ENCODE assay signal across 7 cellular contexts in the genomic region with DNA sequence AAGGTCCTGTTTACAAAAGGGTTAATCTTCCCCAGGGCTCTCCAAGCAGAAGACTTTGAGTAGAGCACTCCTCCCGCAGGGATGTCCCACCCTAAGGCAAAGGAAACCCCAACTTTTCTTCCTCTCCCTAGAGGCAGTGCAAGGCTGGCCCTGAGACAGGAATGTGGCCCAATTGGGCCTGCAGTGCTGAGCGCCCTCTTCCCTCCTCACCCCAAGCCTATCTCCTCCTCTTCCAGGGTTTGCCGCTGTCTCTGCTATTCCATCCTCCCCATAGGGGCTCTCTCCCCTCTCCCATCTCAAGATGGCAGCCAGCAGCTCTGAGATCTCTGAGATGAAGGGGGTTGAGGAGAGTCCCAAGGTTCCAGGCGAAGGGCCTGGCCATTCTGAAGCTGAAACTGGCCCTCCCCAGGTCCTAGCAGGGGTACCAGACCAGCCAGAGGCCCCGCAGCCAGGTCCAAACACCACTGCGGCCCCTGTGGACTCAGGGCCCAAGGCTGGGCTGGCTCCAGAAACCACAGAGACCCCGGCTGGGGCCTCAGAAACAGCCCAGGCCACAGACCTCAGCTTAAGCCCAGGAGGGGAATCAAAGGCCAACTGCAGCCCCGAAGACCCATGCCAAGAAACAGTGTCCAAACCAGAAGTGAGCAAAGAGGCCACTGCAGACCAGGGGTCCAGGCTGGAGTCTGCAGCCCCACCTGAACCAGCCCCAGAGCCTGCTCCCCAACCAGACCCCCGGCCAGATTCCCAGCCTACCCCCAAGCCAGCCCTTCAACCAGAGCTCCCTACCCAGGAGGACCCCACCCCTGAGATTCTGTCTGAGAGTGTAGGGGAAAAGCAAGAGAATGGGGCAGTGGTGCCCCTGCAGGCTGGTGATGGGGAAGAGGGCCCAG. TPM values are rescaled to one million over a fixed set of nuclear protein-coding genes. Genes with fewer than 3 reads are reported as not detected.
DNase-seq lines count a peak whose midpoint lies in the region; ATAC-seq and TF ChIP-seq lines count a peak whose summit lies in the region.
"Had no signal": no experiment of that assay in that cellular context is flagged by ENCODE, and none has a peak within 500 bp of the region (broad histone marks: within the 10 kb centered on the region; RNA-seq: fewer than 3 reads in every experiment).

No MANE protein-coding gene starts in this region.

- H3K9me3 ChIP-seq in lower lobe of right lung, result no peaks in the 10 kb centered on the region

- peak overlapping the region; percentile 19; the same call in 1 of the 2 replicates for H3K27ac Mint-ChIP-seq in WTC11

- H3K36me3 Mint-ChIP-seq in WTC11, result peaks cover 14% of the 10 kb centered on the region

- no peaks in the 10 kb centered on the region for H3K27me3 ChIP-seq in lower lobe of right lung (ENCODE audit: low read depth)

- peaks cover 68% of the 10 kb centered on the region for H3K4me1 ChIP-seq in lower lobe of right lung

- peak overlapping the region; percentile 68 for H3K4me3 ChIP-seq in AG09309 (ENCODE audit: control insufficient read depth, low read depth, low read length)
- peak overlapping the region; percentile 61 for H3K4me3 ChIP-seq in lower lobe of right lung

- POLR2A ChIA-PET in WTC11 (lab: Charles Lee), result no interaction called here

- peaks cover 57% of the 10 kb centered on the region for H3K4me1 Mint-ChIP-seq in WTC11

- H3K36me3 ChIP-seq in lower lobe of right lung, result peaks cover 27% of the 10 kb centered on the region

- no peaks in the 10 kb centered on the region for H3K9me3 Mint-ChIP-seq in WTC11

- peak overlapping the region; percentile 94 for H3K4me3 Mint-ChIP-seq in WTC11

- CTCF ChIA-PET in WTC11 (lab: Charles Lee), result interaction anchor here (0.6 to 5.7 kb wide), 7 partner anchors 23 to 278 kb away, joined by 3 to 81 read pairs (median 8); a partner anchor contains a TSS

- no peak for TF ChIP-seq CTCF in AG09309 (IDR thresholded peaks at IDR 0.05; ENCODE audit: control insufficient read depth, insufficient read depth, low read depth, low read length, missing control alignments)
- no peak for TF ChIP-seq CTCF in WTC11 (IDR thresholded peaks at IDR 0.05)
- TF ChIP-seq CTCF in lower lobe of right lung (IDR thresholded peaks at IDR 0.05), result no peak

- DNase-seq in AG09309 (ENCODE audit: low read depth), result no peak
- DNase-seq in WTC11 (ENCODE audit: low spot score), result no peak
- DNase-seq in lower lobe of right lung, result no peak
- no peak for DNase-seq in hepatic stellate cell (ENCODE audit: low spot score)
- DNase-seq: GDM1 had no signal

- H3K27ac ChIP-seq in lower lobe of right lung, result peak overlapping the region; percentile 31

- ATAC-seq in WTC11 (no peak), lower lobe of right lung (no peak), esophagus mucosa (no peak), GM19455 (IDR thresholded peaks at IDR 0.05; ENCODE audit: unreplicated experiment) (no peak)

- intact Hi-C loops in lower lobe of right lung (cut with DNase I), result no loop called here

- no peaks in the 10 kb centered on the region; the same call in 1 of the 2 replicates for H3K27me3 Mint-ChIP-seq in WTC11 (ENCODE audit: low read depth)

TF ChIP-seq in WTC11, 78 proteins besides CTCF, POLR2A, EP300 and RAD21:
- TF ChIP-seq, protein P1, sequence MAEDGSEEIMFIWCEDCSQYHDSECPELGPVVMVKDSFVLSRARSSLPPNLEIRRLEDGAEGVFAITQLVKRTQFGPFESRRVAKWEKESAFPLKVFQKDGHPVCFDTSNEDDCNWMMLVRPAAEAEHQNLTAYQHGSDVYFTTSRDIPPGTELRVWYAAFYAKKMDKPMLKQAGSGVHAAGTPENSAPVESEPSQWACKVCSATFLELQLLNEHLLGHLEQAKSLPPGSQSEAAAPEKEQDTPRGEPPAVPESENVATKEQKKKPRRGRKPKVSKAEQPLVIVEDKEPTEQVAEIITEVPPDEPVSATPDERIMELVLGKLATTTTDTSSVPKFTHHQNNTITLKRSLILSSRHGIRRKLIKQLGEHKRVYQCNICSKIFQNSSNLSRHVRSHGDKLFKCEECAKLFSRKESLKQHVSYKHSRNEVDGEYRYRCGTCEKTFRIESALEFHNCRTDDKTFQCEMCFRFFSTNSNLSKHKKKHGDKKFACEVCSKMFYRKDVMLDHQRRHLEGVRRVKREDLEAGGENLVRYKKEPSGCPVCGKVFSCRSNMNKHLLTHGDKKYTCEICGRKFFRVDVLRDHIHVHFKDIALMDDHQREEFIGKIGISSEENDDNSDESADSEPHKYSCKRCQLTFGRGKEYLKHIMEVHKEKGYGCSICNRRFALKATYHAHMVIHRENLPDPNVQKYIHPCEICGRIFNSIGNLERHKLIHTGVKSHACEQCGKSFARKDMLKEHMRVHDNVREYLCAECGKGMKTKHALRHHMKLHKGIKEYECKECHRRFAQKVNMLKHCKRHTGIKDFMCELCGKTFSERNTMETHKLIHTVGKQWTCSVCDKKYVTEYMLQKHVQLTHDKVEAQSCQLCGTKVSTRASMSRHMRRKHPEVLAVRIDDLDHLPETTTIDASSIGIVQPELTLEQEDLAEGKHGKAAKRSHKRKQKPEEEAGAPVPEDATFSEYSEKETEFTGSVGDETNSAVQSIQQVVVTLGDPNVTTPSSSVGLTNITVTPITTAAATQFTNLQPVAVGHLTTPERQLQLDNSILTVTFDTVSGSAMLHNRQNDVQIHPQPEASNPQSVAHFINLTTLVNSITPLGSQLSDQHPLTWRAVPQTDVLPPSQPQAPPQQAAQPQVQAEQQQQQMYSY (CRISPR knock-in tag; IDR thresholded peaks at IDR 0.05), result peak; percentile 75
- TF ChIP-seq ZNF416 (CRISPR knock-in tag; IDR thresholded peaks at IDR 0.05) (no peak), MXD4 (CRISPR knock-in tag; IDR thresholded peaks at IDR 0.05; ENCODE audit: borderline replicate concordance) (no peak), SMAD3 (CRISPR knock-in tag; IDR thresholded peaks at IDR 0.05; ENCODE audit: borderline replicate concordance) (no peak)
- TF ChIP-seq, protein P2, sequence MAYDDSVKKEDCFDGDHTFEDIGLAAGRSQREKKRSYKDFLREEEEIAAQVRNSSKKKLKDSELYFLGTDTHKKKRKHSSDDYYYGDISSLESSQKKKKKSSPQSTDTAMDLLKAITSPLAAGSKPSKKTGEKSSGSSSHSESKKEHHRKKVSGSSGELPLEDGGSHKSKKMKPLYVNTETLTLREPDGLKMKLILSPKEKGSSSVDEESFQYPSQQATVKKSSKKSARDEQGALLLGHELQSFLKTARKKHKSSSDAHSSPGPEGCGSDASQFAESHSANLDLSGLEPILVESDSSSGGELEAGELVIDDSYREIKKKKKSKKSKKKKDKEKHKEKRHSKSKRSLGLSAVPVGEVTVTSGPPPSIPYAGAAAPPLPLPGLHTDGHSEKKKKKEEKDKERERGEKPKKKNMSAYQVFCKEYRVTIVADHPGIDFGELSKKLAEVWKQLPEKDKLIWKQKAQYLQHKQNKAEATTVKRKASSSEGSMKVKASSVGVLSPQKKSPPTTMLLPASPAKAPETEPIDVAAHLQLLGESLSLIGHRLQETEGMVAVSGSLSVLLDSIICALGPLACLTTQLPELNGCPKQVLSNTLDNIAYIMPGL (CRISPR knock-in tag; IDR thresholded peaks at IDR 0.05), result no peak
- TF ChIP-seq, protein P3, sequence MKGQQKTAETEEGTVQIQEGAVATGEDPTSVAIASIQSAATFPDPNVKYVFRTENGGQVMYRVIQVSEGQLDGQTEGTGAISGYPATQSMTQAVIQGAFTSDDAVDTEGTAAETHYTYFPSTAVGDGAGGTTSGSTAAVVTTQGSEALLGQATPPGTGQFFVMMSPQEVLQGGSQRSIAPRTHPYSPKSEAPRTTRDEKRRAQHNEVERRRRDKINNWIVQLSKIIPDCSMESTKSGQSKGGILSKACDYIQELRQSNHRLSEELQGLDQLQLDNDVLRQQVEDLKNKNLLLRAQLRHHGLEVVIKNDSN (CRISPR knock-in tag; IDR thresholded peaks at IDR 0.05), result no peak

RNA-seq across cellular contexts. Expression of a gene that starts 1.0 kb away (rescaled TPM):
- total RNA-seq in WTC11 (2021) (20.5 to 25.3 TPM (median 23.6 TPM) in 3 replicates), lower lobe of right lung (3.2 TPM), esophagus mucosa (not detected)

RNA-seq across cellular contexts. Expression of a gene that starts 3.0 kb away (rescaled TPM):
- total RNA-seq in WTC11 (2021) (60.1 to 69.0 TPM (median 66.8 TPM) in 3 replicates), lower lobe of right lung (18.1 TPM), esophagus mucosa (13.4 TPM)

RNA-seq across cellular contexts. Expression of a gene that starts 6.7 kb away (rescaled TPM):
- total RNA-seq in WTC11 (2021), result 392 to 405 TPM (median 395 TPM) in 3 replicates
- 169 TPM for total RNA-seq in lower lobe of right lung
- 169 TPM for total RNA-seq in esophagus mucosa

RNA-seq across cellular contexts. Expression of a gene that starts 7.3 kb away (rescaled TPM):
- 8.9 to 10.8 TPM (median 10.0 TPM) in 3 replicates for total RNA-seq in WTC11 (2021)
- 248 TPM for total RNA-seq in lower lobe of right lung
- total RNA-seq in esophagus mucosa, result 67.9 TPM

RNA-seq across cellular contexts. Expression of a gene that starts 22.4 kb away (rescaled TPM):
- total RNA-seq in WTC11 (2021) (165 to 182 TPM (median 175 TPM) in 3 replicates), lower lobe of right lung (21.8 TPM), esophagus mucosa (28.7 TPM)
